2 cellular contexts compared by ENCODE assay signal in the genomic region with DNA sequence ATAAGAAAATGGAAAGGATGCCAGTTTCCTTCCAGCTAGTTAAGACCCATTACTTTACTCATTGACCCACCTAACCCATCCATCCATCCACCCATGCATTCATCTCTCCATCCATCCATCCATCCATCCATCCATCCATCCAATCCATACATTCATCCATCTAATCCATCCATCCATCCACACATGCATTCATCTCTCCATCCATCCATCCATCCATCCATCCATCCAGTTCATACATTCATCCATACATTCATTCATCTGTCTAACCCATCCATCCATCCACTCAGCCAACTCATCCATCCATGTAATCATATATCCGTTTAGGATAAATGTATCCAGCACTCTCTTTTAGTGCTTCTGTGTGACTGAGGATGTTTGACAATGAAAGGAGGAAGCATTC.
TF ChIP-seq lines count a peak whose summit lies in the region.

No MANE protein-coding gene starts in this region.

TF ChIP-seq in GM12891, 5 proteins besides CTCF, POLR2A, EP300 and RAD21:
- no peak for TF ChIP-seq POLR2AphosphoS5 (IDR thresholded peaks at IDR 0.05; ENCODE audit: low read depth, low read length)
- no peak for TF ChIP-seq SPI1 (IDR thresholded peaks at IDR 0.05; ENCODE audit: low read depth, low read length)
- no peak for TF ChIP-seq PAX5 (IDR thresholded peaks at IDR 0.05; ENCODE audit: insufficient read depth, low read length, severe bottlenecking)
- no peak for TF ChIP-seq TAF1 (IDR thresholded peaks at IDR 0.05; ENCODE audit: low read depth, low read length)
- TF ChIP-seq POU2F2 (IDR thresholded peaks at IDR 0.05; ENCODE audit: low read depth, low read length): no peak

TF ChIP-seq in H1, 55 proteins besides CTCF, POLR2A, EP300 and RAD21:
- TF ChIP-seq SP4 (IDR thresholded peaks at IDR 0.05; ENCODE audit: low read length): no peak
- TF ChIP-seq TCF12 (IDR thresholded peaks at IDR 0.05; ENCODE audit: low read depth, low read length): no peak
- TF ChIP-seq POLR2AphosphoS5 (IDR thresholded peaks at IDR 0.05; ENCODE audit: low read depth, low read length): no peak
- TF ChIP-seq CHD1 (IDR thresholded peaks at IDR 0.05; ENCODE audit: low read depth, low read length): no peak
- no peak for TF ChIP-seq RBBP5 (IDR thresholded peaks at IDR 0.05; ENCODE audit: borderline replicate concordance, low read depth, low read length)
- TF ChIP-seq, protein P1, sequence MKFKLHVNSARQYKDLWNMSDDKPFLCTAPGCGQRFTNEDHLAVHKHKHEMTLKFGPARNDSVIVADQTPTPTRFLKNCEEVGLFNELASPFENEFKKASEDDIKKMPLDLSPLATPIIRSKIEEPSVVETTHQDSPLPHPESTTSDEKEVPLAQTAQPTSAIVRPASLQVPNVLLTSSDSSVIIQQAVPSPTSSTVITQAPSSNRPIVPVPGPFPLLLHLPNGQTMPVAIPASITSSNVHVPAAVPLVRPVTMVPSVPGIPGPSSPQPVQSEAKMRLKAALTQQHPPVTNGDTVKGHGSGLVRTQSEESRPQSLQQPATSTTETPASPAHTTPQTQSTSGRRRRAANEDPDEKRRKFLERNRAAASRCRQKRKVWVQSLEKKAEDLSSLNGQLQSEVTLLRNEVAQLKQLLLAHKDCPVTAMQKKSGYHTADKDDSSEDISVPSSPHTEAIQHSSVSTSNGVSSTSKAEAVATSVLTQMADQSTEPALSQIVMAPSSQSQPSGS (IDR thresholded peaks at IDR 0.05; ENCODE audit: low read length): no peak
- no peak for TF ChIP-seq TEAD4 (IDR thresholded peaks at IDR 0.05; ENCODE audit: low read depth, low read length)
TF ChIP-seq in H1: peak in this region for 0.
